23 cellular contexts compared by ENCODE assay signal in genomic region chr7:137956183-137956582, GRCh38. TPM values are rescaled to one million over a fixed set of nuclear protein-coding genes. Genes with fewer than 3 reads are reported as not detected.
DNase-seq lines count a peak whose midpoint lies in the region; ATAC-seq and TF ChIP-seq lines count a peak whose summit lies in the region.
"Had no signal": no experiment of that assay in that cellular context is flagged by ENCODE, and none has a peak within 500 bp of the region (broad histone marks: within the 10 kb centered on the region; RNA-seq: fewer than 3 reads in every experiment).

No MANE protein-coding gene starts in this region.

- no peak for TF ChIP-seq RAD21 in liver (IDR thresholded peaks at IDR 0.05)

- H3K9me2 ChIP-seq in OCI-LY7 (ENCODE audit: insufficient read depth, low read length), result no peaks in the 10 kb centered on the region

- no peak overlapping the region for H2AFZ ChIP-seq in OCI-LY7 (ENCODE audit: low read length)

- no peak overlapping the region for H3K9ac ChIP-seq in liver (ENCODE audit: low read depth in 1 of 2, low read length in 2 of 2)

- DNase-seq in cardiac muscle cell (ENCODE audit: low read depth in 1 of 2, low spot score in 1 of 2) (no peak), heart right ventricle (no peak), sigmoid colon (no peak), uterus (no peak), HAP-1 (ENCODE audit: low spot score in 2 of 2) (no peak), dermis blood vessel endothelial cell (no peak), OCI-LY7 (ENCODE audit: low spot score) (no peak)
- DNase-seq: activated CD4-positive, CD25-positive, alpha-beta regulatory T cell; activated CD8-positive, alpha-beta T cell treated with anti-CD3 and anti-CD28 coated beads, Interleukin-2, amount 10 ng/mL, durations not matched to agents 7 days and 5 days; activated naive CD4-positive, alpha-beta T cell treated with Interleukin-2 at 50 U/mL for 16 hours; activated T-cell treated with anti-CD3 and anti-CD28 coated beads, Interleukin-2, amount 50 U/mL, for 24 hours; amniotic stem cell; central memory CD4-positive, alpha-beta T cell; COR-L47; foreskin melanocyte; Karpas-422; natural killer cell; NCI-H187; stimulated activated CD4-positive, alpha-beta T cell treated with anti-CD3 and anti-CD28 coated beads, Interleukin-1b, Interleukin-23, amount 100 ng/mL, for 48 hours; T-helper 9 cell had no signal

- no peaks in the 10 kb centered on the region for H3K27me3 ChIP-seq in cardiac muscle cell
- H3K27me3 ChIP-seq in heart right ventricle, result no peaks in the 10 kb centered on the region
- H3K27me3 ChIP-seq in liver (ENCODE audit: control insufficient read depth in 4 of 4, insufficient read depth in 4 of 4, low read length in 3 of 4), result no peaks in the 10 kb centered on the region
- H3K27me3 ChIP-seq in sigmoid colon, result no peaks in the 10 kb centered on the region
- no peaks in the 10 kb centered on the region for H3K27me3 ChIP-seq in uterus
- H3K27me3 ChIP-seq in HAP-1 (ENCODE audit: low read depth), result no peaks in the 10 kb centered on the region
- H3K27me3 ChIP-seq: tibial nerve had no signal

- no peak for TF ChIP-seq CTCF in cardiac muscle cell (IDR thresholded peaks at IDR 0.05; ENCODE audit: low read depth, low read length)
- no peak for TF ChIP-seq CTCF in heart right ventricle (IDR thresholded peaks at IDR 0.05)
- TF ChIP-seq CTCF in liver (IDR thresholded peaks at IDR 0.05; ENCODE audit: low read depth, low read length, missing input control), result no peak
- no peak for TF ChIP-seq CTCF in sigmoid colon (IDR thresholded peaks at IDR 0.05)
- TF ChIP-seq CTCF in uterus (IDR thresholded peaks at IDR 0.05), result no peak
- TF ChIP-seq CTCF in OCI-LY7 (conservative IDR thresholded peaks at IDR 0.05; ENCODE audit: low read length), result no peak

- H3K27ac ChIP-seq in cardiac muscle cell (peak overlapping the region; percentile 82), heart right ventricle (peak overlapping the region in 2 of 10 donors; percentile 61 to 63), liver (ENCODE audit: low read depth in 1 of 2, low read length in 2 of 2) (peak overlapping the region in 1 of 2 donors; percentile 55), sigmoid colon (peak overlapping the region; percentile 75 to 91 (median 84)), uterus (peak overlapping the region; percentile 54 to 91), OCI-LY7 (ENCODE audit: low read depth, low read length, poor library complexity, severe bottlenecking) (no peak overlapping the region)
- H3K27ac ChIP-seq: epithelial cell of prostate had no signal

- no peak for ATAC-seq in heart right ventricle
- ATAC-seq: activated CD8-positive, alpha-beta T cell treated with anti-CD3 and anti-CD28 coated beads, Interleukin-2, amount 10 ng/mL, durations not matched to agents 7 days and 5 days; natural killer cell had no signal

- POLR2A ChIA-PET in OCI-LY7 (lab: Charles Lee), result interaction anchor here (0.6 to 1.7 kb wide), 4 partner anchors 10 to 81 kb away, joined by 3 to 12 read pairs (median 6); no protein-coding TSS in a partner anchor

- intact Hi-C loops in heart right ventricle (cut with DNase I), result loop anchor here in 1 of 10 donors (5.0 kb wide), 1 partner anchor 36 kb away; no protein-coding TSS in a partner anchor
- intact Hi-C loops in sigmoid colon (cut with DNase I), result no loop called here
- intact Hi-C loops in uterus (cut with DNase I; ENCODE audit: low total_unique reads), result no loop called here
- intact Hi-C loops in OCI-LY7 (cut with micrococcal nuclease; ENCODE audit: unreplicated experiment), result no loop called here

- CTCF ChIA-PET in OCI-LY7 (lab: Charles Lee; ENCODE audit: unreplicated experiment), result no interaction called here

- no peak for TF ChIP-seq EP300 in sigmoid colon (IDR thresholded peaks at IDR 0.05)

- H3K4me3 ChIP-seq in cardiac muscle cell, result no peak overlapping the region
- H3K4me3 ChIP-seq in heart right ventricle, result no peak overlapping the region
- H3K4me3 ChIP-seq in liver (ENCODE audit: low read depth in 1 of 3, low read length in 3 of 3), result no peak overlapping the region
- H3K4me3 ChIP-seq in sigmoid colon, result no peak overlapping the region
- no peak overlapping the region for H3K4me3 ChIP-seq in uterus
- no peak overlapping the region for H3K4me3 ChIP-seq in HAP-1
- H3K4me3 ChIP-seq in OCI-LY7 (ENCODE audit: low read depth, low read length, poor library complexity, severe bottlenecking), result no peak overlapping the region
- H3K4me3 ChIP-seq: tibial nerve had no signal

- 59 to 65% methylated on average over 5 of the region's 5 CpGs for WGBS in heart right ventricle, 2 donors
- WGBS in liver, result 32% methylated on average over 5 of the region's 5 CpGs
- 80 to 86% methylated on average over 5 of the region's 5 CpGs for WGBS in sigmoid colon, 2 donors

- no peaks in the 10 kb centered on the region for H4K20me1 ChIP-seq in OCI-LY7 (ENCODE audit: insufficient read depth, low read length)

- no peak overlapping the region for H3K4me2 ChIP-seq in OCI-LY7 (ENCODE audit: low read length)

- no peak for TF ChIP-seq POLR2A in sigmoid colon (IDR thresholded peaks at IDR 0.05)
- TF ChIP-seq POLR2A in uterus (IDR thresholded peaks at IDR 0.05), result no peak

- no peaks in the 10 kb centered on the region for H3K9me3 ChIP-seq in cardiac muscle cell (ENCODE audit: low read depth)
- H3K9me3 ChIP-seq in heart right ventricle, result no peaks in the 10 kb centered on the region
- H3K9me3 ChIP-seq in liver (ENCODE audit: control insufficient read depth in 4 of 4, low read length in 3 of 4), result no peaks in the 10 kb centered on the region
- no peaks in the 10 kb centered on the region for H3K9me3 ChIP-seq in sigmoid colon
- H3K9me3 ChIP-seq in uterus, result no peaks in the 10 kb centered on the region
- H3K9me3 ChIP-seq in HAP-1, result no peaks in the 10 kb centered on the region
- no peaks in the 10 kb centered on the region for H3K9me3 ChIP-seq in OCI-LY7 (ENCODE audit: low read length)
- H3K9me3 ChIP-seq: tibial nerve had no signal

- BruUV-seq in OCI-LY7 (replicated peaks; lab: Mats Ljungman, UMichigan), result no TSS peak

- peaks cover 58% of the 10 kb centered on the region for H3K4me1 ChIP-seq in cardiac muscle cell (ENCODE audit: low read depth)
- peaks cover 3 to 82% (median 61%) of the 10 kb centered on the region in 9 donors for H3K4me1 ChIP-seq in heart right ventricle
- peaks cover 3 to 39% (median 32%) of the 10 kb centered on the region in 4 donors for H3K4me1 ChIP-seq in liver (ENCODE audit: control insufficient read depth in 4 of 4, insufficient read depth in 4 of 4, low read length in 3 of 4)
- peaks cover 0 to 89% (median 76%) of the 10 kb centered on the region in 4 donors for H3K4me1 ChIP-seq in sigmoid colon
- H3K4me1 ChIP-seq in uterus, result peaks cover 0 to 26% of the 10 kb centered on the region in 2 donors
- peaks cover 21% of the 10 kb centered on the region for H3K4me1 ChIP-seq in HAP-1
- peaks cover 14% of the 10 kb centered on the region for H3K4me1 ChIP-seq in OCI-LY7 (ENCODE audit: insufficient read depth, low read length, poor library complexity, severe bottlenecking)

- H3K36me3 ChIP-seq in cardiac muscle cell (no peaks in the 10 kb centered on the region), heart right ventricle (peaks cover 0 to 19% (median 0%) of the 10 kb centered on the region in 9 donors), liver (ENCODE audit: control insufficient read depth in 4 of 4, insufficient read depth in 3 of 4, low read depth in 1 of 4, low read length in 3 of 4) (peaks cover 0 to 2% (median 0%) of the 10 kb centered on the region in 4 donors), sigmoid colon (peaks cover 0 to 9% (median 0%) of the 10 kb centered on the region in 4 donors), uterus (no peaks in the 10 kb centered on the region), HAP-1 (replicated peaks) (no peaks in the 10 kb centered on the region), OCI-LY7 (ENCODE audit: insufficient read depth, low read length) (peaks cover 20% of the 10 kb centered on the region)
- H3K36me3 ChIP-seq: tibial nerve had no signal

- in situ Hi-C loops in HAP-1 (cut with MboI; ENCODE audit: low sequenced_read_pairs), result no loop called here

- no peaks in the 10 kb centered on the region for H3K79me2 ChIP-seq in OCI-LY7 (ENCODE audit: insufficient read depth, low read depth, low read length)

TF ChIP-seq in liver, 16 proteins besides CTCF, POLR2A, EP300 and RAD21 (continues in another document):
- TF ChIP-seq NR2F2 (IDR thresholded peaks at IDR 0.05) (no peak), JUND (IDR thresholded peaks at IDR 0.05) (no peak), MAX (IDR thresholded peaks at IDR 0.05) (no peak), RXRA (IDR thresholded peaks at IDR 0.05) (peak; percentile 18 to 25), YY1 (IDR thresholded peaks at IDR 0.05) (no peak), HNF4A (conservative IDR thresholded peaks at IDR 0.05) (peak; percentile 11 to 40), ATF3 (IDR thresholded peaks at IDR 0.05) (no peak), HNF4G (IDR thresholded peaks at IDR 0.05) (no peak)

RNA-seq across cellular contexts. Expression of gene CREB3L2, which starts 45.7 kb away (rescaled TPM):
- total RNA-seq in cardiac muscle cell (15.8 and 24.3 TPM in 2 replicates), heart right ventricle (10 to 100 TPM; 16.1 to 34.2 (median 23.7) TPM), liver (10 to 100 TPM; 12.9 to 16.6 TPM), sigmoid colon (10 to 100 TPM; 26.0 to 41.3 (median 30.2) TPM), uterus (100 to 1,000 TPM in 1 of 4 donors, 10 to 100 TPM in 3; 24.7 to 185 (median 41.1) TPM), dermis blood vessel endothelial cell (32.2 and 34.5 TPM in 2 replicates), OCI-LY7 (2022) (79.0 and 95.7 TPM in 2 replicates)
- polyA plus RNA-seq in cardiac muscle cell (22.1 and 25.5 TPM in 2 replicates), heart right ventricle (1 to 10 TPM; 4.2 to 8.4 TPM), liver (1 to 10 TPM; 6.7 to 7.0 TPM), sigmoid colon (10 to 100 TPM in 1 of 3 donors, 1 to 10 TPM in 2; 3.0 to 15.6 (median 4.4) TPM)
- 22.7 and 35.4 TPM in 2 replicates for total RNA-seq in OCI-LY7 (2014; rRNA removed; shearing (Covaris generic))
